ENCODE assay signal across 9 cellular contexts in the genomic region with DNA sequence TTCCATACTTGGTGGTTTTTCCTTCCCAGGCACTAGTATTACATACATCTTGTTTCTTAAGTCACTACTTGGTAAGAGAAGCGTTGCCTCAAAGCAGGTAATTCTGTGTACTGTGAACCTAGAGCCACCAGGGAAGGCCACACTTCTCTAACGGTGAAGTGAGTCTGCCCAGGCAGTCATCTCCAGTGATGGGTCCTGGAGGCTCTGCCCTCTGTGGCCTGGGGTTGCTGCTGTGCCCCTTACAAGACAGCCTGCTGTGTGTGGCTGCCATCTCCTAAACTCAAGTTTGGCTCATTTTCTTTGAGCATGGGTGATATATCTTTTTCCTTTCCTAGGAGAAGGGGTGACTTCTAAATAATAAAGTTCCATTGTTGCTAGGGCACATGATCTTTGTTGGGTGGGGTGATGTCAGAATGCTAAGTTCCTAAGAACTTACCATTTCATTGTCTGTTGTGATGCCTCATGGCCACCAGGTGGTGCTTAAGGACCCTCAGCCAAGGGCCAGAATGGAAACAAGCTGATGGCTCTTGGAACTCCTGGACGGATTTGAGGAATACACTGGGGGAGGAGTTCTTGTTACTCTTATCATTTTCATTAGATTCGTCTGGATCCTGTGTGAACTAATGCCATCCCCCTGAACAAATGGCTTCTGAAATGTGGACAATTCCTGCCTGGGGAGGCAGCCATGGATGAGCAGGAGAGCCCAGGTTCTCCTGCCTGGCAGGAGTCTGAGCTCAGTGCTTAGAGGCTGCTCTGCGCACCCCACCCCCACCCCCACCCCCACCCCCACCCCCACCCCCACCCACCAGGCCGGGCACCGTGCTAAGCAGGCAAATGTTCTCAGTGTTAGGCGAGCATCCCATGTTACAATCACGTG. TPM values are rescaled to one million over a fixed set of nuclear protein-coding genes. Genes with fewer than 3 reads are reported as not detected.
DNase-seq lines count a peak whose midpoint lies in the region; ATAC-seq, FAIRE-seq and TF ChIP-seq lines count a peak whose summit lies in the region.
"Had no signal": no experiment of that assay in that cellular context is flagged by ENCODE, and none has a peak within 500 bp of the region (broad histone marks: within the 10 kb centered on the region; RNA-seq: fewer than 3 reads in every experiment).

No MANE protein-coding gene starts in this region.

- H3K27ac ChIP-seq in KMS-11 (no peak overlapping the region), GM12878 (ENCODE audit: control insufficient read depth, insufficient read depth) (no peak overlapping the region), hepatocyte (peak overlapping the region; percentile 90), gastrocnemius medialis (no peak overlapping the region)

- intact Hi-C loops in GM12878 (cut with micrococcal nuclease; ENCODE audit: unreplicated experiment) (loop anchor here (2.0 to 10.0 kb wide), 5 partner anchors 245 to 1265 kb away; no protein-coding TSS in a partner anchor), gastrocnemius medialis (cut with DNase I; ENCODE audit: low total_unique reads) (loop anchor here (1.0 kb wide), 1 partner anchor 247 kb away; no protein-coding TSS in a partner anchor)

- SMC1A ChIA-PET in GM12878 (lab: Charles Lee; ENCODE audit: uncharacterized antibody, unreplicated experiment) = interaction anchor here (0.8 to 3.2 kb wide), 6 partner anchors 14 to 392 kb away, joined by 3 to 21 read pairs (median 3); no protein-coding TSS in a partner anchor

- WGBS in GM12878 (ENCODE audit: insufficient coverage, insufficient replicate concordance, low lambda C conversion rate, missing lambda C conversion rate) = 38% methylated on average over 6 of the region's 9 CpGs
- 32% methylated on average over 9 of the region's 9 CpGs for WGBS in hepatocyte (ENCODE audit: low lambda C conversion rate, missing lambda C conversion rate)

- H3K27me3 ChIP-seq in KMS-11 (ENCODE audit: insufficient read depth, low read depth) (no peaks in the 10 kb centered on the region), GM12878 (replicated peaks in 1 of 2; ENCODE audit: control insufficient read depth in 2 of 2, insufficient read depth in 2 of 2, low read length in 1 of 2) (no peaks in the 10 kb centered on the region), hepatocyte (no peaks in the 10 kb centered on the region), gastrocnemius medialis (no peaks in the 10 kb centered on the region)

- in situ Hi-C loops in SK-MEL-5 (cut with HindIII; ENCODE audit: low pct_unique_long_range_greater_than_20kb, low sequenced_read_pairs) (loop anchor here (25.0 kb wide), 2 partner anchors 255 to 380 kb away; no protein-coding TSS in a partner anchor), GM12878 (cut with MboI) (no loop called here), gastrocnemius medialis (cut with MboI; ENCODE audit: low sequenced_read_pairs in 4 of 4) (loop anchor here in 3 of 4 donors (5.0 to 25.0 kb wide), 3 partner anchors 245 to 387 kb away; no protein-coding TSS in a partner anchor)

- no peak overlapping the region for H2AFZ ChIP-seq in KMS-11 (ENCODE audit: low read depth)
- H2AFZ ChIP-seq in GM12878 (ENCODE audit: control insufficient read depth, low read depth, low read length) = no peak overlapping the region
- no peak overlapping the region for H2AFZ ChIP-seq in hepatocyte

- FAIRE-seq in GM12878 (lab: Jason Lieb, UNC) = no peak
- FAIRE-seq: colon had no signal

- H3K9me3 ChIP-seq in GM12878 (replicated peaks; ENCODE audit: control insufficient read depth, insufficient read depth, low read length) (no peaks in the 10 kb centered on the region), hepatocyte (ENCODE audit: low read depth) (no peaks in the 10 kb centered on the region), gastrocnemius medialis (no peaks in the 10 kb centered on the region)

- DNase-seq in GM04504 (ENCODE audit: low read depth) (peak; percentile 50), SK-MEL-5 (ENCODE audit: low read depth, low spot score) (peak; percentile 92), GM12878 (ENCODE audit: low read depth, low spot score) (peak; percentile 9), hepatocyte (ENCODE audit: low spot score) (peak; percentile 88), gastrocnemius medialis (peak in 1 of 2 donors; percentile 29)

- TF ChIP-seq EP300 in GM12878 (IDR thresholded peaks at IDR 0.05; ENCODE audit: borderline replicate concordance in 1 of 2, control insufficient read depth in 1 of 2, low read depth in 2 of 2, low read length in 2 of 2) = no peak

- no peak overlapping the region for H3K9ac ChIP-seq in KMS-11
- no peak overlapping the region for H3K9ac ChIP-seq in GM12878 (ENCODE audit: control insufficient read depth, insufficient read depth, low read length)

- H4K20me1 ChIP-seq in KMS-11 (ENCODE audit: insufficient read depth) (no peaks in the 10 kb centered on the region), GM12878 (ENCODE audit: control insufficient read depth, insufficient read depth) (no peaks in the 10 kb centered on the region), hepatocyte (ENCODE audit: insufficient read depth, poor library complexity, severe bottlenecking) (no peaks in the 10 kb centered on the region)

- CTCF ChIA-PET in GM12878 (lab: Yijun Ruan, JAX) = interaction anchor here (0.6 to 2.3 kb wide), 15 partner anchors 10 to 578 kb away, joined by 3 to 11 read pairs (median 3); no protein-coding TSS in a partner anchor

- TF ChIP-seq POLR2A in GM12878 (IDR thresholded peaks at IDR 0.05; ENCODE audit: low read depth, low read length) (no peak), gastrocnemius medialis (IDR thresholded peaks at IDR 0.05) (no peak)

- H3K4me2 ChIP-seq in KMS-11 (no peak overlapping the region), GM12878 (ENCODE audit: control insufficient read depth, insufficient read depth) (no peak overlapping the region), hepatocyte (peak overlapping the region; percentile 33)

- no TSS peak for BruUV-seq in GM12878 (replicated peaks; lab: Mats Ljungman, UMichigan)

- RAD21 ChIA-PET in GM12878 (lab: Charles Lee; ENCODE audit: unreplicated experiment) = interaction anchor here (0.9 to 3.5 kb wide), 3 partner anchors 379 to 454 kb away, joined by 3 to 26 read pairs (median 5); no protein-coding TSS in a partner anchor

- H3K4me1 ChIP-seq in KMS-11 (ENCODE audit: low read depth, poor library complexity, severe bottlenecking) = peaks cover 10% of the 10 kb centered on the region
- H3K4me1 ChIP-seq in GM12878 (ENCODE audit: control insufficient read depth, insufficient read depth, low read length) = no peaks in the 10 kb centered on the region
- H3K4me1 ChIP-seq in hepatocyte (ENCODE audit: insufficient read depth) = peaks cover 9% of the 10 kb centered on the region
- no peaks in the 10 kb centered on the region for H3K4me1 ChIP-seq in gastrocnemius medialis

- H3K4me3 ChIP-seq in KMS-11 (IDR thresholded peaks at IDR 0.05; ENCODE audit: insufficient read depth, low read depth, low read length) (no peak overlapping the region), GM12878 (no peak overlapping the region), hepatocyte (no peak overlapping the region), gastrocnemius medialis (no peak overlapping the region)

- ATAC-seq in GM21619 (IDR thresholded peaks at IDR 0.05; ENCODE audit: unreplicated experiment) (peak; percentile 76), GM12878 (peak; percentile 89), gastrocnemius medialis (peak; percentile 66 to 76), HG03108 (IDR thresholded peaks at IDR 0.05; ENCODE audit: unreplicated experiment) (no peak)

- peak; percentile 66 for TF ChIP-seq CTCF in KMS-11 (conservative IDR thresholded peaks at IDR 0.05; ENCODE audit: low read depth, low read length)
- peak; percentile 77 to 83 (median 80) for TF ChIP-seq CTCF in GM12878 (IDR thresholded peaks at IDR 0.05 in 2 of 3, conservative IDR thresholded peaks at IDR 0.05 in 1 of 3; ENCODE audit: control insufficient read depth in 2 of 3, extremely low read depth in 1 of 3, insufficient read depth in 1 of 3, low read depth in 3 of 3, low read length in 3 of 3)
- peak; percentile 77 for TF ChIP-seq CTCF in hepatocyte (IDR thresholded peaks at IDR 0.05; ENCODE audit: poor library complexity)
- peak; percentile 64 to 80 (median 73) for TF ChIP-seq CTCF in gastrocnemius medialis (IDR thresholded peaks at IDR 0.05 in 4 of 5, conservative IDR thresholded peaks at IDR 0.05 in 1 of 5)

- H3K79me2 ChIP-seq in KMS-11 (ENCODE audit: insufficient read depth, low read depth) = no peaks in the 10 kb centered on the region
- no peaks in the 10 kb centered on the region for H3K79me2 ChIP-seq in GM12878 (ENCODE audit: control insufficient read depth, insufficient read depth, low read length)
- H3K79me2 ChIP-seq in hepatocyte = no peaks in the 10 kb centered on the region

- POLR2A ChIA-PET in GM12878 (lab: Charles Lee) = interaction anchor here (1.0 kb wide), 1 partner anchor 39 kb away, joined by 3 read pairs; no protein-coding TSS in a partner anchor

- no peaks in the 10 kb centered on the region for H3K9me2 ChIP-seq in hepatocyte (replicated peaks; ENCODE audit: insufficient read depth)

- H3K36me3 ChIP-seq in KMS-11 (ENCODE audit: insufficient read depth) = no peaks in the 10 kb centered on the region
- no peaks in the 10 kb centered on the region for H3K36me3 ChIP-seq in GM12878 (ENCODE audit: control insufficient read depth in 2 of 2, insufficient read depth in 2 of 2, low read length in 1 of 2)
- H3K36me3 ChIP-seq in hepatocyte (replicated peaks; ENCODE audit: insufficient read depth, low read depth) = no peaks in the 10 kb centered on the region
- H3K36me3 ChIP-seq in gastrocnemius medialis = no peaks in the 10 kb centered on the region

- peak; percentile 88 for TF ChIP-seq RAD21 in GM12878 (IDR thresholded peaks at IDR 0.05; ENCODE audit: insufficient read depth, low read depth, low read length)

RNA-seq across cellular contexts. Expression of a gene that starts 41.1 kb away (rescaled TPM):
- total RNA-seq in SK-MEL-5 (2014; rRNA removed; shearing (Covaris generic)) = 246 and 248 TPM in 2 replicates
- 231 and 254 TPM in 2 replicates for polyA plus RNA-seq in SK-MEL-5 (2015; cell fraction: cytosol; rRNA removed)
- polyA plus RNA-seq in SK-MEL-5 (2015; cell fraction: nucleus; rRNA removed) = 84.6 and 111 TPM in 2 replicates
- total RNA-seq in GM12878 (2013; cell fraction: nucleolus; rRNA removed) = 70.7 and 75.4 TPM in 2 replicates
- total RNA-seq in GM12878 (2014; rRNA removed) = 250 and 290 TPM in 2 replicates
- 202 and 221 TPM in 2 replicates for total RNA-seq in GM12878 (2014; rRNA removed; fragmentation: Illumina TruSeq; extraction: Trizol)
- total RNA-seq in GM12878 (2021) = 397 and 420 TPM in 2 replicates
- polyA plus RNA-seq in GM12878 (2011; ENCODE audit: low read depth) = 99.8 TPM
- 297 and 322 TPM in 2 replicates for polyA plus RNA-seq in GM12878 (2011; rRNA removed)
- polyA plus RNA-seq in GM12878 (2011; cell fraction: cytosol; rRNA removed) = 401 and 501 TPM in 2 replicates
- 291 and 412 TPM in 2 replicates for polyA plus RNA-seq in GM12878 (2011; cell fraction: nucleus; rRNA removed)
- polyA plus RNA-seq in GM12878 (2012) = 164 and 182 TPM in 2 replicates
- polyA plus RNA-seq in GM12878 (2014; fragmentation: Illumina TruSeq; extraction: Trizol) = 289 and 325 TPM in 2 replicates
- polyA plus RNA-seq in GM12878 (2014; fragmentation: Nextera tagmentation; extraction: Ambion mirVana) = 10 to 100 TPM; 28.5 to 57.1 TPM
- polyA plus RNA-seq in GM12878 (2014; rRNA removed) = 276 and 292 TPM in 2 replicates
- polyA plus RNA-seq in GM12878 (2016; fragmentation: Nextera tagmentation; extraction: Ambion mirVana) = 100 to 1,000 TPM; 334 to 348 TPM
- polyA minus RNA-seq in GM12878 (2011; rRNA and poly(A)+ RNA removed) = 278 and 351 TPM in 2 replicates
- polyA minus RNA-seq in GM12878 (2011; cell fraction: cytosol; rRNA and poly(A)+ RNA removed) = 100.0 and 127 TPM in 2 replicates
- 60.9 and 119 TPM in 2 replicates for polyA minus RNA-seq in GM12878 (2011; cell fraction: nucleus; rRNA and poly(A)+ RNA removed)
- 169 and 176 TPM in 2 replicates for total RNA-seq in hepatocyte
- 177 and 179 TPM in 2 replicates for polyA plus RNA-seq in hepatocyte
- 10 to 100 TPM; 57.3 to 84.2 (median 72.7) TPM for total RNA-seq in gastrocnemius medialis
